Comparison of ENCODE assay signal across 24 cellular contexts in the genomic region with DNA sequence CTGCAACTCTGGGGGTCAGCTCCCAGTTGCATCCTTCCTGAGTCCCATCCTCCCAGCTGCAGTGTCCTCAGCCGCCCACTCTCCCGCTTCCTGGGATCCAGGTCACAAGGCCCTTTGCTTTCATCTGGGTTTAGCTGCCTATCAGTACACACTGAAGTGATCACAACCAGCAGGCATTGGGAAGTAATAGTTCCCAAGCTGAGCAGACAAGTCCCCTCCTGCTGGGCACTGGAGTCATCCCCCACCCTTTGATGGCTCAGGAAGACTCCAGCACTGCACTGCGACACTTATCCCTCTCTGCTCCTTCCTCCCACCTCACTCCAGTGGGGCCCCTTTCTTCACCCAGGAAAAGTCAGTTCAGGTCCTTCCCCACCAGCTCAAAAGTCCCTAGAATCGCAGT. TPM values are rescaled to one million over a fixed set of nuclear protein-coding genes. Genes with fewer than 3 reads are reported as not detected.
"Had no signal": no experiment of that assay in that cellular context is flagged by ENCODE, and none has a peak within 500 bp of the region (broad histone marks: within the 10 kb centered on the region; RNA-seq: fewer than 3 reads in every experiment).

No MANE protein-coding gene starts in this region.

- H3K4me3 Mint-ChIP-seq: activated CD4-positive, alpha-beta T cell treated with anti-CD3 and anti-CD28 coated beads for 36 hours; activated CD8-positive, alpha-beta memory T cell treated with anti-CD3 and anti-CD28 coated beads, Interleukin-2, amount 10 ng/mL, durations not matched to agents 7 days and 5 days; activated CD8-positive, alpha-beta T cell treated with anti-CD3 and anti-CD28 coated beads, Interleukin-2, amount 10 ng/mL, durations not matched to agents 7 days and 5 days; nephron had no signal

- H3K27ac Mint-ChIP-seq: activated CD4-positive, alpha-beta T cell treated with anti-CD3 and anti-CD28 coated beads for 36 hours; activated CD8-positive, alpha-beta memory T cell treated with anti-CD3 and anti-CD28 coated beads, Interleukin-2, amount 10 ng/mL, durations not matched to agents 7 days and 5 days; activated CD8-positive, alpha-beta T cell treated with anti-CD3 and anti-CD28 coated beads, Interleukin-2, amount 10 ng/mL, durations not matched to agents 7 days and 5 days; activated naive CD4-positive, alpha-beta T cell treated with anti-CD3 and anti-CD28 coated beads, Interleukin-2, amount 50 U/mL, for 72 hours; activated T-helper 2 cell treated with anti-CD3 and anti-CD28 coated beads, Interferon-gamma antibody, Interleukin-2, Interleukin-4, amounts not matched to agents 10 μg/mL and 5 μg/mL and 100 μg/mL, durations not matched to agents 14 hours and 24 hours and 36 hours; nephron; progenitor cell of endocrine pancreas had no signal

- H3K27me3 ChIP-seq: breast epithelium, ovary, right lobe of liver had no signal

- H3K36me3 Mint-ChIP-seq: activated CD8-positive, alpha-beta memory T cell treated with anti-CD3 and anti-CD28 coated beads, Interleukin-2, amount 10 ng/mL, durations not matched to agents 7 days and 5 days; activated naive CD4-positive, alpha-beta T cell treated with anti-CD3 and anti-CD28 coated beads, Interleukin-2, amount 50 U/mL, for 72 hours had no signal

- H3K4me1 ChIP-seq: breast epithelium, right lobe of liver had no signal

- H3K27ac ChIP-seq: breast epithelium, epithelial cell of prostate, neutrophil, ovary, right lobe of liver, transverse colon had no signal

- H3K36me3 ChIP-seq: breast epithelium, neutrophil, ovary, right lobe of liver, transverse colon had no signal

- DNase-seq: activated CD4-positive, alpha-beta T cell treated with anti-CD3 and anti-CD28 coated beads for 36 hours; activated CD4-positive, CD25-positive, alpha-beta regulatory T cell; activated CD8-positive, alpha-beta memory T cell treated with anti-CD3 and anti-CD28 coated beads, Interleukin-2, amount 10 ng/mL, durations not matched to agents 7 days and 5 days; activated CD8-positive, alpha-beta T cell treated with anti-CD3 and anti-CD28 coated beads, Interleukin-2, amount 10 ng/mL, durations not matched to agents 7 days and 5 days; activated naive CD4-positive, alpha-beta T cell; activated T-cell treated with anti-CD3 and anti-CD28 coated beads, Interleukin-2, amount 50 U/mL, for 48 hours; central memory CD4-positive, alpha-beta T cell; dermis blood vessel endothelial cell; effector CD4-positive, alpha-beta T cell; left cardiac atrium; left ventricle myocardium superior; ovary; right lobe of liver; stimulated activated CD4-positive, alpha-beta T cell treated with anti-CD3 and anti-CD28 coated beads, Interleukin-2, amount 100 ng/mL, for 48 hours; stimulated activated naive CD4-positive, alpha-beta T cell treated with Interleukin-2 at 50 U/mL for 16 hours; transverse colon had no signal

- H3K4me3 ChIP-seq: breast epithelium, ovary, right lobe of liver, transverse colon had no signal

- H3K4me1 Mint-ChIP-seq: activated CD4-positive, alpha-beta T cell treated with anti-CD3 and anti-CD28 coated beads for 36 hours; activated CD8-positive, alpha-beta memory T cell treated with anti-CD3 and anti-CD28 coated beads, Interleukin-2, amount 10 ng/mL, durations not matched to agents 7 days and 5 days; nephron had no signal

- H3K9me3 Mint-ChIP-seq: activated naive CD4-positive, alpha-beta T cell treated with anti-CD3 and anti-CD28 coated beads, Interleukin-2, amount 50 U/mL, for 72 hours; activated T-helper 2 cell treated with anti-CD3 and anti-CD28 coated beads, Interferon-gamma antibody, Interleukin-2, Interleukin-4, amounts not matched to agents 10 μg/mL and 5 μg/mL and 100 μg/mL, durations not matched to agents 14 hours and 24 hours and 36 hours; nephron had no signal

- ATAC-seq: activated CD4-positive, alpha-beta T cell treated with anti-CD3 and anti-CD28 coated beads for 36 hours; activated CD8-positive, alpha-beta memory T cell treated with anti-CD3 and anti-CD28 coated beads, Interleukin-2, amount 10 ng/mL, durations not matched to agents 7 days and 5 days; activated CD8-positive, alpha-beta T cell treated with anti-CD3 and anti-CD28 coated beads, Interleukin-2, amount 10 ng/mL, durations not matched to agents 7 days and 5 days; activated naive CD4-positive, alpha-beta T cell treated with anti-CD3 and anti-CD28 coated beads, Interleukin-2, amount 50 U/mL, for 72 hours; left cardiac atrium; left ventricle myocardium superior; right lobe of liver had no signal

- H3K9me3 ChIP-seq: breast epithelium, neutrophil, ovary, right lobe of liver, transverse colon had no signal

RNA-seq across cellular contexts. Expression of gene KCNMA1, which starts 49.4 kb away (rescaled TPM):
- total RNA-seq: activated naive CD4-positive, alpha-beta T cell treated with anti-CD3 and anti-CD28 coated beads, Interleukin-2, amount 50 U/mL, for 72 hours; lung microvascular endothelial cell had no signal
